ENCODE assay signal across 1 cellular context in the genomic region with DNA sequence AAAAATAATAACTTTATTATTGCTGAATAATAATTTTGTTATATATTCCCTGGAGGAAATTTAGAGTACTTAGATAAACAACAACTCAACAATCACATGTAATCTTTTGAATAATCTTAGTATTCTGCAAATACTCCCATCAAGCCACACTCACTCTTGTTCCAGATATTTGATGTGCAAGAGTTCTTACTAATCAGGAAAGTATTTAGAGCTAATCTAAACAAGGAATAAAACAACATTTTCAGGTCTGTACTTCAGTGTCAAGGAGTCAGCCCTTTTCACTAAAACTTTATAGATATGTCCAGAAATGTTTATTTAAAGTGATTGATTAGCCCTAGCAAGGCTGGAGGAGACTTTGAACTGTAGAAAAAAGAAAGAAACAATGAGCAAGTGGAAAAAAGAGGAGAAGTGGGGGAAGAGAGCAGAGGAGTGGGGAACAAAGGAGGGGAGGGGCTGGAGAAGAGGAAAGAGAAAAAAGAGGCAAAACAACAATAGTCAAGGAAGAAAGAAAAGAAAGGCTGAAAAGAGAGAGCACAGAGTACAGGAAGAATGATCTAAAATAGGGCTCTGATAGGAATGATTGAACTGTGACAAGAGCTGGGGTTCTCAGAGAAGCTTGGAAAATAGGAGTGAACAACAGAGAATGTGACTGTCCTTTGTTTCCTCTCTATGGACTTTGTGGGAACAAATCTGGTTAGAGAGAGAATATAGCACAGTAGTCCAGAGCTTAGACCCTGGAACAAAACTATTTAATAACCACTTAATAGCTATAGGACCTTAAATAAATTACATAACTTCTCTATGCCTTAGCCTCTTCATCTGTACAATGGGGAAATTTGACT.
TF ChIP-seq lines count a peak whose summit lies in the region.

No MANE protein-coding gene starts in this region.

TF ChIP-seq in IMR-90, 13 proteins besides CTCF, POLR2A, EP300 and RAD21 (continued from another document):
- TF ChIP-seq CEBPB (IDR thresholded peaks at IDR 0.05; ENCODE audit: low read depth, low read length): peak; percentile 58; the same call in 1 of the 2 replicates
- TF ChIP-seq RFX5 (IDR thresholded peaks at IDR 0.05; ENCODE audit: low read depth, low read length): no peak
- TF ChIP-seq SMC3 (IDR thresholded peaks at IDR 0.05; ENCODE audit: low read depth, low read length): no peak
- no peak for TF ChIP-seq BHLHE40 (IDR thresholded peaks at IDR 0.05; ENCODE audit: low read depth, low read length)
- TF ChIP-seq CHD1 (IDR thresholded peaks at IDR 0.05; ENCODE audit: low read depth, low read length): no peak
- TF ChIP-seq MAFK (IDR thresholded peaks at IDR 0.05; ENCODE audit: low read depth, low read length): no peak
- no peak for TF ChIP-seq MXI1 (IDR thresholded peaks at IDR 0.05; ENCODE audit: borderline replicate concordance, low read depth, low read length)
- TF ChIP-seq FOS (IDR thresholded peaks at IDR 0.05; ENCODE audit: low read depth, low read length): peak; percentile 30; the same call in 1 of the 2 replicates
- no peak for TF ChIP-seq NFE2L2 (IDR thresholded peaks at IDR 0.05; ENCODE audit: low read depth, low read length)
